ENCODE assay signal across 10 cellular contexts in genomic region chr1:43651922-43652321, GRCh38. TPM values are rescaled to one million over a fixed set of nuclear protein-coding genes. Genes with fewer than 3 reads are reported as not detected.
DNase-seq lines count a peak whose midpoint lies in the region; ATAC-seq, FAIRE-seq and TF ChIP-seq lines count a peak whose summit lies in the region.
"Had no signal": no experiment of that assay in that cellular context is flagged by ENCODE, and none has a peak within 500 bp of the region (broad histone marks: within the 10 kb centered on the region; RNA-seq: fewer than 3 reads in every experiment).

No MANE protein-coding gene starts in this region.

- H3K36me3 ChIP-seq in kidney (ENCODE audit: control insufficient read depth in 1 of 2, insufficient read depth in 2 of 2, low read length in 2 of 2) (peaks cover 18 to 22% of the 10 kb centered on the region in 2 donors), suprapubic skin (peaks cover 33% of the 10 kb centered on the region), thyroid gland (peaks cover 20 to 36% of the 10 kb centered on the region in 2 donors)

- H3K9ac ChIP-seq in kidney (ENCODE audit: low read length in 2 of 2): no peak overlapping the region

- no peaks in the 10 kb centered on the region for H3K27me3 ChIP-seq in suprapubic skin
- H3K27me3 ChIP-seq in thyroid gland: no peaks in the 10 kb centered on the region
- H3K27me3 ChIP-seq: tibial artery had no signal

- H3K4me3 ChIP-seq in kidney (ENCODE audit: low read length in 2 of 2): peak overlapping the region; percentile 83 to 98
- H3K4me3 ChIP-seq in suprapubic skin: peak overlapping the region; percentile 79
- H3K4me3 ChIP-seq in thyroid gland (replicated peaks in 1 of 3): no peak overlapping the region

- H3K4me1 Mint-ChIP-seq in activated T-cell treated with anti-CD3 and anti-CD28 coated beads, Interleukin-2, amount 50 U/mL, for 24 hours (ENCODE audit: low read depth): peaks cover 35% of the 10 kb centered on the region
- peaks cover 34% of the 10 kb centered on the region for H3K4me1 Mint-ChIP-seq in activated naive CD8-positive, alpha-beta T cell treated with anti-CD3 and anti-CD28 coated beads, Interleukin-2, amount 50 U/mL, for 24 hours

- H3K9me3 ChIP-seq in kidney (ENCODE audit: control insufficient read depth in 1 of 2, low read length in 2 of 2) (no peaks in the 10 kb centered on the region), suprapubic skin (no peaks in the 10 kb centered on the region), thyroid gland (no peaks in the 10 kb centered on the region)
- H3K9me3 ChIP-seq: tibial artery had no signal

- no peak overlapping the region for H3K27ac ChIP-seq in kidney (ENCODE audit: low read depth in 2 of 2, low read length in 2 of 2)
- no peak overlapping the region for H3K27ac ChIP-seq in suprapubic skin
- no peak overlapping the region for H3K27ac ChIP-seq in thyroid gland
- H3K27ac ChIP-seq: coronary artery had no signal

- peak overlapping the region; percentile 99 for H3K4me3 Mint-ChIP-seq in activated T-cell treated with anti-CD3 and anti-CD28 coated beads, Interleukin-2, amount 50 U/mL, for 24 hours
- H3K4me3 Mint-ChIP-seq in activated naive CD8-positive, alpha-beta T cell treated with anti-CD3 and anti-CD28 coated beads, Interleukin-2, amount 50 U/mL, for 24 hours: peak overlapping the region; percentile 96

- no peaks in the 10 kb centered on the region for H3K9me3 Mint-ChIP-seq in activated T-cell treated with anti-CD3 and anti-CD28 coated beads, Interleukin-2, amount 50 U/mL, for 24 hours
- H3K9me3 Mint-ChIP-seq in activated naive CD8-positive, alpha-beta T cell treated with anti-CD3 and anti-CD28 coated beads, Interleukin-2, amount 50 U/mL, for 24 hours: no peaks in the 10 kb centered on the region

- H3K27me3 Mint-ChIP-seq in activated T-cell treated with anti-CD3 and anti-CD28 coated beads, Interleukin-2, amount 50 U/mL, for 24 hours: no peaks in the 10 kb centered on the region
- H3K27me3 Mint-ChIP-seq in activated naive CD8-positive, alpha-beta T cell treated with anti-CD3 and anti-CD28 coated beads, Interleukin-2, amount 50 U/mL, for 24 hours: no peaks in the 10 kb centered on the region

- TF ChIP-seq POLR2A in suprapubic skin (IDR thresholded peaks at IDR 0.05): no peak
- TF ChIP-seq POLR2A in thyroid gland (IDR thresholded peaks at IDR 0.05): no peak

- H3K4me1 ChIP-seq in kidney (ENCODE audit: control insufficient read depth in 1 of 2, insufficient read depth in 1 of 2, low read depth in 1 of 2, low read length in 2 of 2) (peaks cover 4 to 7% of the 10 kb centered on the region in 2 donors), suprapubic skin (peaks cover 41% of the 10 kb centered on the region), thyroid gland (peaks cover 14 to 16% of the 10 kb centered on the region in 2 donors)

- no peak for FAIRE-seq in kidney (lab: Jason Lieb, UNC)

- no peak for DNase-seq in activated T-cell treated with anti-CD3 and anti-CD28 coated beads, Interleukin-2, amount 50 U/mL, for 24 hours
- DNase-seq in activated T-cell treated with anti-CD3 and anti-CD28 coated beads for 4 hours (no peak), kidney (no peak), suprapubic skin (ENCODE audit: low spot score in 2 of 2) (no peak), NCI-H2107 (lab: John Stamatoyannopoulos, UW) (no peak), thyroid gland (no peak)
- no peak for DNase-seq in activated naive CD8-positive, alpha-beta T cell treated with anti-CD3 and anti-CD28 coated beads, Interleukin-2, amount 50 U/mL, for 24 hours
- DNase-seq: tibial artery had no signal

- WGBS in suprapubic skin: 40% methylated on average over 3 of the region's 3 CpGs
- 69 to 90% methylated on average over 3 of the region's 3 CpGs for WGBS in thyroid gland, 2 donors

- peaks cover 51% of the 10 kb centered on the region for H3K36me3 Mint-ChIP-seq in activated T-cell treated with anti-CD3 and anti-CD28 coated beads, Interleukin-2, amount 50 U/mL, for 24 hours (ENCODE audit: low read depth)
- peaks cover 15% of the 10 kb centered on the region for H3K36me3 Mint-ChIP-seq in activated naive CD8-positive, alpha-beta T cell treated with anti-CD3 and anti-CD28 coated beads, Interleukin-2, amount 50 U/mL, for 24 hours (ENCODE audit: low read depth)

- no peak for TF ChIP-seq CTCF in kidney (IDR thresholded peaks at IDR 0.05; ENCODE audit: borderline replicate concordance, extremely low read depth, insufficient read depth)
- TF ChIP-seq CTCF in suprapubic skin (IDR thresholded peaks at IDR 0.05): no peak
- TF ChIP-seq CTCF in thyroid gland (IDR thresholded peaks at IDR 0.05): no peak

- no peak for TF ChIP-seq EP300 in suprapubic skin (IDR thresholded peaks at IDR 0.05)

- ATAC-seq in activated naive CD8-positive, alpha-beta T cell treated with anti-CD3 and anti-CD28 coated beads, Interleukin-2, amount 50 U/mL, for 24 hours: no peak
- no peak for ATAC-seq in HG03460 (IDR thresholded peaks at IDR 0.05; ENCODE audit: unreplicated experiment)

- intact Hi-C loops in kidney (cut with DNase I): no loop called here
- intact Hi-C loops in thyroid gland (cut with DNase I): no loop called here

- H3K27ac Mint-ChIP-seq in activated T-cell treated with anti-CD3 and anti-CD28 coated beads, Interleukin-2, amount 50 U/mL, for 24 hours: peak overlapping the region; percentile 63
- H3K27ac Mint-ChIP-seq in activated naive CD8-positive, alpha-beta T cell treated with anti-CD3 and anti-CD28 coated beads, Interleukin-2, amount 50 U/mL, for 24 hours: peak overlapping the region; percentile 15

RNA-seq across cellular contexts. Expression of gene KDM4A, which starts 2.0 kb away (rescaled TPM):
- total RNA-seq in kidney: 35.2 TPM
- 11.3 TPM for polyA plus RNA-seq in kidney (ENCODE audit: insufficient read depth, low read depth, low replicate concordance)
- total RNA-seq in suprapubic skin: 10 to 100 TPM; 32.4 to 61.0 (median 45.1) TPM
- 10 to 100 TPM; 28.2 to 50.8 (median 38.0) TPM for total RNA-seq in thyroid gland

RNA-seq across cellular contexts. Expression of gene ST3GAL3, which starts 55.4 kb away (rescaled TPM):
- total RNA-seq in kidney (21.3 TPM), suprapubic skin (10 to 100 TPM in 2 of 4 donors, 1 to 10 TPM in 2; 6.3 to 21.0 (median 9.9) TPM), thyroid gland (10 to 100 TPM; 12.1 to 17.7 (median 14.3) TPM)
- 15.3 TPM for polyA plus RNA-seq in kidney (ENCODE audit: insufficient read depth, low read depth, low replicate concordance)

Comparison
In these comparisons a context has a peak if more than half of its experiments do, and no peak if none do; other contexts are left out.
1. H3K4me3 ChIP-seq: peak in kidney (2 of 2) and suprapubic skin (single experiment); none in thyroid gland (0 of 3).